Comparison of ENCODE assay signal across 19 cellular contexts in the genomic region with DNA sequence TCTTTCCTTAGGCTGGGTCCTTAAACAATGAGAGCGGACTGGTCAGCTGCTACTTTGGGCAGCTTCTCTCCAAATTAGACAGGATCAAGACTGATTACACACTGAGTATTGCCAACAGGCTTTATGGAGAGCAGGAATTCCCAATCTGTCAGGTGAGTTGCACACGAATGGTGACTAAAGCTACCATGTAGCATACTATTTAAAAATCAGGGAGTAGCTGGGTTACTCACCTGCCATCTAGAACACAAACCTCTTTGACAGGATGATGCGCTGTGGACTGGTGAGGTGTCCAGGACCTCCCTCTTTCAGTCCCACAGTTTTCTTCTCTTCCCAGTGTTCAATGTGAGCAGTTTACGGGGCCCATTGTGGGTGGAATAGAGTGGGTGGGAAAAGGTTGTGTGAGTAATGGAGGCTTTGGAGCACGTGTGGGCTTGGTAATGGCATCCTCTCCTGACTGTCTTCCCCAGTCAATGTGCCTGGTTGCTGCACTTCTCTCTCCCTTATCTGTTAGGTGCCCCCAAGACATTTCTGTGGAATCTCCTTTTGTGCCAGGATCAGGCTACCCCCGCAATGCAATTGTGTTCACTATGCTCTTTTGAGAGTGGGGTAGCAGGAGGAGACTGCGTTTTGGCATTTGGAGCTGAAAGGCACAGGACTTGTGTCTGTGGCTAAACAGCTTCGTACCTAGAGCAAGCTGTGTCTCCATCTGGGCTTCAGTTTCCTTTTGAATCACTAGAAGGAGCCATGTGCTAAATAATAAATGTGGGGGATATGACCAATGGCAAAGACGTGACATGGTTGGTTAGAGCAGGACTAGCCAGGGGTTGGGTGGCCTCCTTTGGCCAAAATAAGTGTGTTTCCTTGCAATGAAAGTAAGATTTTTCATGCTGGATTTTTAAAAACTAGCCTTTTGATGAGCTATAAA. TPM values are rescaled to one million over a fixed set of nuclear protein-coding genes. Genes with fewer than 3 reads are reported as not detected.
"Had no signal": no experiment of that assay in that cellular context is flagged by ENCODE, and none has a peak within 500 bp of the region (broad histone marks: within the 10 kb centered on the region; RNA-seq: fewer than 3 reads in every experiment).

No MANE protein-coding gene starts in this region.

- H3K4me3 Mint-ChIP-seq: activated B cell treated with CpG ODN at 0.5 μM for 24 hours; activated naive CD4-positive, alpha-beta T cell treated with anti-CD3 and anti-CD28 coated beads, Interleukin-2, amount 10 ng/mL, durations not matched to agents 7 days and 5 days; activated T-helper 17 cell treated with anti-CD3 and anti-CD28 coated beads, Interleukin-2, amount 50 U/mL, for 72 hours; naive thymus-derived CD8-positive, alpha-beta T cell had no signal

- DNase-seq: activated B cell treated with CpG ODN at 0.5 μM for 24 hours; activated CD4-positive, alpha-beta T cell treated with anti-CD3 and anti-CD28 coated beads, Interleukin-2, amount 50 U/mL, for 1 hour; activated naive CD4-positive, alpha-beta T cell treated with anti-CD3 and anti-CD28 coated beads, Interleukin-2, amount 10 ng/mL, durations not matched to agents 7 days and 5 days; activated T-cell treated with anti-CD3 and anti-CD28 coated beads for 4 hours; effector memory CD4-positive, alpha-beta T cell; left cardiac atrium; mucosa of descending colon; naive thymus-derived CD8-positive, alpha-beta T cell had no signal

- H3K27ac Mint-ChIP-seq: activated B cell treated with CpG ODN at 0.5 μM for 24 hours; activated naive CD4-positive, alpha-beta T cell treated with anti-CD3 and anti-CD28 coated beads, Interleukin-2, amount 10 ng/mL, durations not matched to agents 7 days and 5 days; activated T-helper 17 cell treated with anti-CD3 and anti-CD28 coated beads, Interleukin-2, amount 50 U/mL, for 72 hours; naive thymus-derived CD8-positive, alpha-beta T cell had no signal

- H3K36me3 Mint-ChIP-seq: activated naive CD4-positive, alpha-beta T cell treated with anti-CD3 and anti-CD28 coated beads, Interleukin-2, amount 10 ng/mL, durations not matched to agents 7 days and 5 days; naive thymus-derived CD8-positive, alpha-beta T cell had no signal

- H3K9me3 Mint-ChIP-seq: activated B cell treated with CpG ODN at 0.5 μM for 24 hours; activated naive CD4-positive, alpha-beta T cell treated with anti-CD3 and anti-CD28 coated beads, Interleukin-2, amount 10 ng/mL, durations not matched to agents 7 days and 5 days; activated T-helper 17 cell treated with anti-CD3 and anti-CD28 coated beads, Interleukin-2, amount 50 U/mL, for 72 hours; naive thymus-derived CD8-positive, alpha-beta T cell had no signal

- ATAC-seq: activated T-helper 17 cell treated with anti-CD3 and anti-CD28 coated beads, Interleukin-2, amount 50 U/mL, for 72 hours; left cardiac atrium; mucosa of descending colon; naive thymus-derived CD8-positive, alpha-beta T cell had no signal

- H3K4me3 ChIP-seq: coronary artery, lung, mucosa of descending colon, right atrium auricular region, skin epidermis had no signal

- H3K4me1 ChIP-seq: right atrium auricular region had no signal

- H3K27ac ChIP-seq: coronary artery, right atrium auricular region had no signal

- H3K9me3 ChIP-seq: mucosa of descending colon, right atrium auricular region had no signal

- H3K4me1 Mint-ChIP-seq: activated naive CD4-positive, alpha-beta T cell treated with anti-CD3 and anti-CD28 coated beads, Interleukin-2, amount 10 ng/mL, durations not matched to agents 7 days and 5 days; activated T-helper 17 cell treated with anti-CD3 and anti-CD28 coated beads, Interleukin-2, amount 50 U/mL, for 72 hours; naive thymus-derived CD8-positive, alpha-beta T cell had no signal

- H3K36me3 ChIP-seq: right atrium auricular region had no signal

- H3K27me3 ChIP-seq: right atrium auricular region had no signal

RNA-seq across cellular contexts. Expression of a gene that starts 17.7 kb away (rescaled TPM):
- total RNA-seq: activated B cell treated with CpG ODN at 0.5 μM for 24 hours; activated CD8-positive, alpha-beta memory T cell treated with anti-CD3 and anti-CD28 coated beads for 36 hours; activated T-helper 17 cell treated with anti-CD3 and anti-CD28 coated beads, Interleukin-2, amount 50 U/mL, for 72 hours; epithelial cell of proximal tubule; glomerular endothelial cell; left cardiac atrium; lung; mucosa of descending colon; naive thymus-derived CD8-positive, alpha-beta T cell; posterior vena cava; right atrium auricular region; urinary bladder had no signal
- polyA plus RNA-seq: adipose tissue; lung; naive thymus-derived CD8-positive, alpha-beta T cell; urinary bladder had no signal

RNA-seq across cellular contexts. Expression of a gene that starts 27.3 kb away (rescaled TPM):
- total RNA-seq: activated B cell treated with CpG ODN at 0.5 μM for 24 hours; activated CD8-positive, alpha-beta memory T cell treated with anti-CD3 and anti-CD28 coated beads for 36 hours; activated T-helper 17 cell treated with anti-CD3 and anti-CD28 coated beads, Interleukin-2, amount 50 U/mL, for 72 hours; epithelial cell of proximal tubule; glomerular endothelial cell; left cardiac atrium; mucosa of descending colon; naive thymus-derived CD8-positive, alpha-beta T cell; posterior vena cava; right atrium auricular region had no signal
- polyA plus RNA-seq: naive thymus-derived CD8-positive, alpha-beta T cell; urinary bladder had no signal
